In genomic region chr9:83167126-83167525, GRCh38 we compare ENCODE assay signal across 23 cellular contexts.
DNase-seq lines count a peak whose midpoint lies in the region; ATAC-seq and TF ChIP-seq lines count a peak whose summit lies in the region.
"Had no signal": no experiment of that assay in that cellular context is flagged by ENCODE, and none has a peak within 500 bp of the region (broad histone marks: within the 10 kb centered on the region; RNA-seq: fewer than 3 reads in every experiment).

No MANE protein-coding gene starts in this region.

- H3K79me2 ChIP-seq in H9 (ENCODE audit: insufficient read depth, low read length), result no peaks in the 10 kb centered on the region

- TF ChIP-seq EP300 in Ishikawa (IDR thresholded peaks at IDR 0.05; ENCODE audit: borderline replicate concordance), result no peak

- H3K23me2 ChIP-seq in H9 (ENCODE audit: insufficient read length, low read depth, low read length, poor library complexity, severe bottlenecking), result no peaks in the 10 kb centered on the region

- H3K27ac ChIP-seq in 22Rv1 (peak overlapping the region; percentile 73), body of pancreas (peak overlapping the region; percentile 66 to 87 (median 83)), lung (ENCODE audit: low read depth in 1 of 2, low read length in 1 of 2) (no peak overlapping the region), esophagus squamous epithelium (peak overlapping the region in 2 of 4 donors; percentile 41 to 42), H9 (ENCODE audit: insufficient read length, low read depth, low read length) (no peak overlapping the region)
- H3K27ac ChIP-seq: BLaER1, left ventricle myocardium inferior, psoas muscle had no signal

- H2BK12ac ChIP-seq in H9 (ENCODE audit: insufficient read length, low read depth, low read length), result no peak overlapping the region

- no peaks in the 10 kb centered on the region; the same call in 1 of the 2 replicates for H3K27me3 Mint-ChIP-seq in H9 (ENCODE audit: low read depth)
- H3K27me3 Mint-ChIP-seq: activated CD8-positive, alpha-beta T cell treated with anti-CD3 and anti-CD28 coated beads for 36 hours; stimulated activated naive CD8-positive, alpha-beta T cell treated with anti-CD3 and anti-CD28 coated beads, Interleukin-15, amount 100 ng/mL, for 72 hours had no signal

- no peak overlapping the region for H2AFZ ChIP-seq in H9 (ENCODE audit: low read length)

- H3K4me1 ChIP-seq in body of pancreas (peaks cover 32% of the 10 kb centered on the region), lung (ENCODE audit: control insufficient read depth in 2 of 2, insufficient read depth in 2 of 2, low read length in 2 of 2) (no peaks in the 10 kb centered on the region), esophagus squamous epithelium (no peaks in the 10 kb centered on the region), H9 (ENCODE audit: insufficient read depth, low read length) (no peaks in the 10 kb centered on the region)
- H3K4me1 ChIP-seq: left ventricle myocardium inferior, psoas muscle had no signal

- H2BK15ac ChIP-seq in H9 (ENCODE audit: low read depth, low read length), result no peak overlapping the region

- H2BK120ac ChIP-seq in H9 (ENCODE audit: low read depth, low read length, poor library complexity, severe bottlenecking), result no peak overlapping the region

- H4K5ac ChIP-seq in H9 (ENCODE audit: insufficient read length, low read depth, low read length), result no peak overlapping the region

- H3K23ac ChIP-seq in H9 (ENCODE audit: insufficient read length, low read depth, low read length), result no peak overlapping the region

- no peak overlapping the region for H3K18ac ChIP-seq in H9 (ENCODE audit: insufficient read length, low read depth, low read length)

- 37 to 63% methylated on average over 1 of the region's 1 CpG for WGBS in body of pancreas, 2 donors
- WGBS in lung, 2 donors, result 38 to 58% methylated on average over 1 of the region's 1 CpG
- 46 to 50% methylated on average over 1 of the region's 1 CpG for WGBS in esophagus squamous epithelium, 2 donors
- no CpG with 5 or more reads among the region's 1 CpG for WGBS in H9 (ENCODE audit: extremely low coverage, insufficient read length, low lambda C conversion rate)

- H3K4me2 ChIP-seq in H9 (ENCODE audit: insufficient read depth, insufficient read length, low read length), result no peak overlapping the region
- H3K4me2 ChIP-seq: BLaER1, SK-N-SH had no signal

- peak; percentile 54 for ATAC-seq in body of pancreas
- ATAC-seq in lung (ENCODE audit: insufficient read depth, low FRiP score), result peak; percentile 73
- ATAC-seq: activated CD4-positive, CD25-positive, alpha-beta regulatory T cell treated with anti-CD3 and anti-CD28 coated beads, Interleukin-2, amount 50 U/mL, for 24 hours; activated CD8-positive, alpha-beta T cell treated with anti-CD3 and anti-CD28 coated beads for 36 hours; activated T-cell treated with anti-CD3 and anti-CD28 coated beads, Interleukin-2, amount 50 U/mL, for 4 hours; stimulated activated naive CD8-positive, alpha-beta T cell treated with anti-CD3 and anti-CD28 coated beads, Interleukin-15, amount 100 ng/mL, for 72 hours had no signal

- no peaks in the 10 kb centered on the region for H3K9me3 ChIP-seq in body of pancreas
- no peaks in the 10 kb centered on the region for H3K9me3 ChIP-seq in lung (ENCODE audit: control insufficient read depth in 2 of 2, insufficient read depth in 1 of 2, low read length in 1 of 2)
- no peaks in the 10 kb centered on the region for H3K9me3 ChIP-seq in esophagus squamous epithelium
- H3K9me3 ChIP-seq in H9 (ENCODE audit: control insufficient read depth, low read depth, low read length), result no peaks in the 10 kb centered on the region
- H3K9me3 ChIP-seq: psoas muscle, SK-N-SH had no signal

- H3K36me3 Mint-ChIP-seq in H9 (ENCODE audit: insufficient read depth in 1 of 3, low read depth in 3 of 3), result 0 out of 7 replicates have a peak, but pooled peaks cover 0 to 5% (median 0%) of the 10 kb centered on the region in 3 experiments

- H3K4me3 Mint-ChIP-seq in H9, result no peak overlapping the region
- H3K4me3 Mint-ChIP-seq: activated CD8-positive, alpha-beta T cell treated with anti-CD3 and anti-CD28 coated beads for 36 hours; activated T-cell treated with anti-CD3 and anti-CD28 coated beads, Interleukin-2, amount 50 U/mL, for 4 hours; stimulated activated naive CD8-positive, alpha-beta T cell treated with anti-CD3 and anti-CD28 coated beads, Interleukin-15, amount 100 ng/mL, for 72 hours had no signal

- H3K9me3 Mint-ChIP-seq in H9, result peaks cover 5 to 6% of the 10 kb centered on the region in 2 experiments; a peak in 4 of 5 replicates

- H2BK5ac ChIP-seq in H9 (ENCODE audit: insufficient read length, low read length), result no peak overlapping the region

- H4K91ac ChIP-seq in H9 (ENCODE audit: insufficient read length, low read depth, low read length), result no peak overlapping the region

- H3K4me1 Mint-ChIP-seq in H9, result peaks cover 0 to 3% of the 10 kb centered on the region in 2 experiments; a peak in 1 of 4 replicates
- H3K4me1 Mint-ChIP-seq: stimulated activated naive CD8-positive, alpha-beta T cell treated with anti-CD3 and anti-CD28 coated beads, Interleukin-15, amount 100 ng/mL, for 72 hours had no signal

- H3T11ph ChIP-seq in H9 (ENCODE audit: low read length), result no peak overlapping the region

- no peak overlapping the region for H3K27ac Mint-ChIP-seq in H9
- H3K27ac Mint-ChIP-seq: activated CD8-positive, alpha-beta T cell treated with anti-CD3 and anti-CD28 coated beads for 36 hours; stimulated activated naive CD8-positive, alpha-beta T cell treated with anti-CD3 and anti-CD28 coated beads, Interleukin-15, amount 100 ng/mL, for 72 hours had no signal

- no peak overlapping the region for H3K56ac ChIP-seq in H9 (ENCODE audit: insufficient read length, low read depth, low read length)

- H2AK5ac ChIP-seq in H9 (ENCODE audit: insufficient read length, low read length), result no peak overlapping the region

- no peaks in the 10 kb centered on the region for H4K20me1 ChIP-seq in H9 (ENCODE audit: control insufficient read depth, insufficient read depth, insufficient read length)
- H4K20me1 ChIP-seq: BLaER1 had no signal

- H3K27me3 ChIP-seq in body of pancreas (no peaks in the 10 kb centered on the region), lung (ENCODE audit: control insufficient read depth, insufficient read depth) (no peaks in the 10 kb centered on the region), esophagus squamous epithelium (no peaks in the 10 kb centered on the region), H9 (ENCODE audit: insufficient read depth, low read length) (no peaks in the 10 kb centered on the region)
- H3K27me3 ChIP-seq: BLaER1 had no signal

- H3K14ac ChIP-seq in H9 (ENCODE audit: insufficient read depth, low read length), result no peak overlapping the region

- H3K4me3 ChIP-seq in body of pancreas (no peak overlapping the region), lung (no peak overlapping the region), esophagus squamous epithelium (no peak overlapping the region)
- H3K4me3 ChIP-seq: BLaER1, left ventricle myocardium inferior, psoas muscle had no signal

- no peak overlapping the region for H3K4ac ChIP-seq in H9 (ENCODE audit: low read depth, low read length)

- no peak for TF ChIP-seq CTCF in 22Rv1 (IDR thresholded peaks at IDR 0.05)
- TF ChIP-seq CTCF in body of pancreas (IDR thresholded peaks at IDR 0.05), result peak in 2 of 7 experiments; percentile 27 to 29
- no peak for TF ChIP-seq CTCF in lung (IDR thresholded peaks at IDR 0.05; ENCODE audit: control extremely low read depth, extremely low read depth)
- no peak for TF ChIP-seq CTCF in esophagus squamous epithelium (IDR thresholded peaks at IDR 0.05)
- TF ChIP-seq CTCF in H9 (conservative IDR thresholded peaks at IDR 0.05), result no peak

- intact Hi-C loops in body of pancreas (cut with DNase I) (no loop called here), esophagus squamous epithelium (cut with DNase I) (no loop called here)

- H2BK20ac ChIP-seq in H9 (ENCODE audit: low read depth, low read length, poor library complexity, severe bottlenecking), result no peak overlapping the region

- peak; percentile 23; the same call in 1 of the 2 replicates for TF ChIP-seq RAD21 in Ishikawa (IDR thresholded peaks at IDR 0.05; ENCODE audit: low read depth)

- no peaks in the 10 kb centered on the region for H3K36me3 ChIP-seq in body of pancreas (replicated peaks in 1 of 2; ENCODE audit: insufficient read depth in 1 of 2, low read depth in 2 of 2)
- no peaks in the 10 kb centered on the region for H3K36me3 ChIP-seq in lung (ENCODE audit: control insufficient read depth in 2 of 2, insufficient read depth in 2 of 2, low read length in 2 of 2)
- no peaks in the 10 kb centered on the region for H3K36me3 ChIP-seq in esophagus squamous epithelium
- H3K36me3 ChIP-seq: BLaER1, left ventricle myocardium inferior had no signal

- H4K8ac ChIP-seq in H9 (replicated peaks; ENCODE audit: insufficient read length, low read depth, low read length), result no peak overlapping the region

- DNase-seq in body of pancreas (peak in 3 of 4 donors; percentile 28 to 49 (median 39)), lung (ENCODE audit: low spot score) (no peak), esophagus squamous epithelium (lab: John Stamatoyannopoulos, UW) (no peak), H9 (no peak)
- DNase-seq in activated naive CD4-positive, alpha-beta T cell treated with Interleukin-2 at 50 U/mL for 16 hours, result no peak
- no peak for DNase-seq in activated CD8-positive, alpha-beta memory T cell treated with anti-CD3 and anti-CD28 coated beads, Interleukin-2, amount 50 U/mL, for 48 hours
- DNase-seq: activated CD8-positive, alpha-beta T cell treated with anti-CD3 and anti-CD28 coated beads for 36 hours; activated naive CD4-positive, alpha-beta T cell treated with anti-CD3 and anti-CD28 coated beads, Interleukin-2, amount 50 U/mL, for 16 hours; activated T-cell treated with anti-CD3 and anti-CD28 coated beads, Interleukin-2, amount 50 U/mL, for 4 hours; aorta; effector CD4-positive, alpha-beta T cell; KBM-7; left ventricle myocardium inferior; psoas muscle; SK-N-SH; stimulated activated CD4-positive, alpha-beta T cell treated with anti-CD3 and anti-CD28 coated beads, Interleukin-4, amount 100 ng/mL, for 1 hour; stimulated activated naive CD8-positive, alpha-beta T cell treated with anti-CD3 and anti-CD28 coated beads, Interleukin-15, amount 100 ng/mL, for 72 hours; T-helper 9 cell; trophoblast cell had no signal

- H3K79me1 ChIP-seq in H9 (ENCODE audit: insufficient read depth, low read depth, low read length, poor library complexity, severe bottlenecking), result no peaks in the 10 kb centered on the region

- no peak overlapping the region for H3K9ac ChIP-seq in H9 (ENCODE audit: extremely low read depth, insufficient read length, low read length)
- H3K9ac ChIP-seq: BLaER1, SK-N-SH had no signal

- TF ChIP-seq POLR2A in body of pancreas (IDR thresholded peaks at IDR 0.05) (no peak), esophagus squamous epithelium (IDR thresholded peaks at IDR 0.05) (no peak)

TF ChIP-seq in Ishikawa, 13 proteins besides CTCF, POLR2A, EP300 and RAD21 (continues in another document):
- TF ChIP-seq EGR1 (IDR thresholded peaks at IDR 0.05), result peak; percentile 77

Comparison
In these comparisons a context has a peak if more than half of its experiments do, and no peak if none do; other contexts are left out.
1. H3K27ac ChIP-seq: peak in 22Rv1 (single experiment) and body of pancreas (4 of 4); none in lung (0 of 2) and H9 (single experiment).
2. DNase-seq: peak in body of pancreas (3 of 4); none in lung (single experiment), esophagus squamous epithelium (single experiment), H9 (single experiment), activated naive CD4-positive, alpha-beta T cell treated with Interleukin-2 at 50 U/mL for 16 hours (single experiment) and activated CD8-positive, alpha-beta memory T cell treated with anti-CD3 and anti-CD28 coated beads, Interleukin-2, amount 50 U/mL, for 48 hours (single experiment).